9 cellular contexts compared by ENCODE assay signal in genomic region chr1:98991127-98992003, GRCh38. TPM values are rescaled to one million over a fixed set of nuclear protein-coding genes. Genes with fewer than 3 reads are reported as not detected.
DNase-seq lines count a peak whose midpoint lies in the region; ATAC-seq and TF ChIP-seq lines count a peak whose summit lies in the region.
"Had no signal": no experiment of that assay in that cellular context is flagged by ENCODE, and none has a peak within 500 bp of the region (broad histone marks: within the 10 kb centered on the region; RNA-seq: fewer than 3 reads in every experiment).

No MANE protein-coding gene starts in this region.

- H3K36me3 ChIP-seq in BJ (ENCODE audit: control insufficient read depth, insufficient read depth, low read length) = no peaks in the 10 kb centered on the region
- H3K36me3 ChIP-seq in HUES48 (ENCODE audit: control insufficient read depth, insufficient read depth, low read length) = no peaks in the 10 kb centered on the region

- TF ChIP-seq CTCF in BJ (IDR thresholded peaks at IDR 0.05; ENCODE audit: insufficient read depth, low read depth, low read length) (0 out of 2 replicates have a peak, but pooled peaks have one; percentile 9), astrocyte of the cerebellum (IDR thresholded peaks at IDR 0.05; ENCODE audit: low read depth, low read length, missing control alignments) (peak; percentile 38), retinal pigment epithelial cell (conservative IDR thresholded peaks at IDR 0.05; ENCODE audit: low read depth, low read length) (peak; percentile 29), coronary artery (IDR thresholded peaks at IDR 0.05) (no peak)

- peaks cover 17% of the 10 kb centered on the region; the same call in 1 of the 2 replicates for H3K4me1 ChIP-seq in HUES48 (ENCODE audit: control insufficient read depth, insufficient read depth, low read length)

- peak; percentile 63 for DNase-seq in BJ (ENCODE audit: low read depth)
- DNase-seq in astrocyte of the cerebellum (ENCODE audit: low read depth) = peak; percentile 92
- no peak for DNase-seq in retinal pigment epithelial cell (ENCODE audit: low read depth)
- DNase-seq in germinal center (ENCODE audit: low spot score) = no peak
- no peak for DNase-seq in NCI-H2029 treated with DMSO at 0.1 percent for 48 hours (lab: John Stamatoyannopoulos, UW)
- DNase-seq in coronary artery (ENCODE audit: low spot score) = no peak
- DNase-seq: left cardiac atrium had no signal

- peak; percentile 34 for ATAC-seq in GM18861 (IDR thresholded peaks at IDR 0.05; ENCODE audit: unreplicated experiment)

- peak overlapping the region; percentile 80 for H3K27ac ChIP-seq in HUES48 (ENCODE audit: low read depth, low read length)
- no peak overlapping the region for H3K27ac ChIP-seq in coronary artery

- H3K9ac ChIP-seq in HUES48 (ENCODE audit: low read depth, low read length) = no peak overlapping the region

- in situ Hi-C loops in astrocyte of the cerebellum (cut with HindIII; ENCODE audit: low sequenced_read_pairs) = no loop called here

- POLR2A ChIA-PET in BJ (lab: Charles Lee) = no interaction called here

- no peaks in the 10 kb centered on the region for H3K27me3 ChIP-seq in BJ (ENCODE audit: control insufficient read depth, insufficient read depth, low read length)
- H3K27me3 ChIP-seq in HUES48 (ENCODE audit: control insufficient read depth, insufficient read depth, low read length) = no peaks in the 10 kb centered on the region

- CTCF ChIA-PET in BJ (lab: Yijun Ruan, JAX) = no interaction called here

- no peaks in the 10 kb centered on the region for H3K9me3 ChIP-seq in HUES48 (ENCODE audit: control insufficient read depth, insufficient read depth, low read length)

- H3K4me3 ChIP-seq in BJ (ENCODE audit: low read depth, low read length) = no peak overlapping the region
- no peak overlapping the region for H3K4me3 ChIP-seq in HUES48 (ENCODE audit: low read depth, low read length)
- no peak overlapping the region for H3K4me3 ChIP-seq in astrocyte of the cerebellum (ENCODE audit: low read depth, low read length)
- no peak overlapping the region for H3K4me3 ChIP-seq in retinal pigment epithelial cell (ENCODE audit: low read length)
- no peak overlapping the region for H3K4me3 ChIP-seq in coronary artery

RNA-seq across cellular contexts. Expression of gene PLPPR5, which starts 13.3 kb away (rescaled TPM):
- not detected in 2 replicates for polyA plus RNA-seq in BJ (2011; rRNA removed)
- not detected in 2 replicates for polyA minus RNA-seq in BJ (2011; rRNA and poly(A)+ RNA removed)

Comparison
In these comparisons a context has a peak if more than half of its experiments do, and no peak if none do; other contexts are left out.
1. DNase-seq: peak in BJ (single experiment) and astrocyte of the cerebellum (single experiment); none in retinal pigment epithelial cell (single experiment), germinal center (single experiment), NCI-H2029 treated with DMSO at 0.1 percent for 48 hours (single experiment) and coronary artery (single experiment).